In the genomic region with DNA sequence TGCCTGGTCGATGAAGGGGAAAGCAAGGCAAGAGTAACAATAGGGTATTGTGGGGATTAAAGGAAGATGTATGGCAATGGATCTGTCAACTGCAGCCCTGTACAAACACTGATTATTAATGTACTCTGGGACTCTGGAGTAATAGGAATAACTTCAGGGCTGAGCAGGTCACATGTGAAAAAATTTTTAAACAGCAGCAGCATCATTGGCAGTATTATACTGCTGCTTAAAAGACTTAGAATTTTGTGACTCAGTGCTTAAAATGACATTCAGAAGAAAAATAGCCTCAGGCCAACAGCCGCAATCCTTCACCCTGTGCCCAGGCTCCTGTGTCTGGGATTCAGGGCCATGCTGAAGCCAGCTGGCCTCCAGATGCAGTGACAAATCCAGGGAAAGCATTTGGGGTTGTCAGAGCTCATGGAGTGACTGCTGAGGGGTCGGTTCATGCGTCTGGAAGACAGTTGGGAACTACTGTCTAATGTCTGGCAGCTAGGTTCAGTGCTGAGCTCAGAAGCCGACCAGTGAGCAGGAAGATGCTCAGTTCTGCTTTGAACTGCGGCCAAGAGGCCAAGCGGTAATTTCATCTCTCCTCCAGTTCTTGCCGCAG, we compare ENCODE assay signal across 8 cellular contexts. TPM values are rescaled to one million over a fixed set of nuclear protein-coding genes. Genes with fewer than 3 reads are reported as not detected.
DNase-seq lines count a peak whose midpoint lies in the region; ATAC-seq and TF ChIP-seq lines count a peak whose summit lies in the region.

No MANE protein-coding gene starts in this region.

- peaks cover 7% of the 10 kb centered on the region for H3K4me1 ChIP-seq in A673 (ENCODE audit: insufficient read depth, low read length, poor library complexity, severe bottlenecking)

- BruUV-seq in A673 (replicated peaks; lab: Mats Ljungman, UMichigan) = no TSS peak

- no peaks in the 10 kb centered on the region for H3K9me3 ChIP-seq in A673 (ENCODE audit: low read depth, low read length, poor library complexity, severe bottlenecking)

- peak overlapping the region; percentile 45 for H3K27ac Mint-ChIP-seq in dendritic cell treated with granulocyte-macrophage colony-stimulating factor and Interleukin-4, amounts not matched to agents 40 ng/mL and 50 ng/mL, for 4 days

- H3K27me3 Mint-ChIP-seq in dendritic cell treated with granulocyte-macrophage colony-stimulating factor and Interleukin-4, amounts not matched to agents 40 ng/mL and 50 ng/mL, for 4 days = no peaks in the 10 kb centered on the region

- H3K4me1 Mint-ChIP-seq in dendritic cell treated with granulocyte-macrophage colony-stimulating factor and Interleukin-4, amounts not matched to agents 40 ng/mL and 50 ng/mL, for 4 days (ENCODE audit: low read depth) = peaks cover 33% of the 10 kb centered on the region

- no peak for TF ChIP-seq CTCF in A673 (conservative IDR thresholded peaks at IDR 0.05; ENCODE audit: low read depth, low read length)

- H3K36me3 Mint-ChIP-seq in dendritic cell treated with granulocyte-macrophage colony-stimulating factor and Interleukin-4, amounts not matched to agents 40 ng/mL and 50 ng/mL, for 4 days (ENCODE audit: low read depth) = no peaks in the 10 kb centered on the region

- intact Hi-C loops in dendritic cell treated with granulocyte-macrophage colony-stimulating factor and Interleukin-4, amounts not matched to agents 40 ng/mL and 50 ng/mL, for 4 days (cut with micrococcal nuclease) = no loop called here
- intact Hi-C loops in A673 (cut with micrococcal nuclease; ENCODE audit: unreplicated experiment) = no loop called here

- H3K4me3 Mint-ChIP-seq in dendritic cell treated with granulocyte-macrophage colony-stimulating factor and Interleukin-4, amounts not matched to agents 40 ng/mL and 50 ng/mL, for 4 days = no peak overlapping the region

- CTCF ChIA-PET in A673 (lab: Charles Lee) = no interaction called here

- peak; percentile 56 for ATAC-seq in left lobe of liver
- no peak for ATAC-seq in GM19351 (IDR thresholded peaks at IDR 0.05; ENCODE audit: unreplicated experiment)

- POLR2A ChIA-PET in A673 (lab: Charles Lee; ENCODE audit: low non-redundant PET) = no interaction called here

- H3K27ac ChIP-seq in A673 (ENCODE audit: low read depth, low read length, poor library complexity, severe bottlenecking) = no peak overlapping the region

- H3K27me3 ChIP-seq in A673 (replicated peaks; ENCODE audit: insufficient read depth, low read depth, low read length, poor library complexity) = no peaks in the 10 kb centered on the region

- H3K4me3 ChIP-seq in A673 (ENCODE audit: low read depth, low read length, poor library complexity, severe bottlenecking) = no peak overlapping the region

- H3K36me3 ChIP-seq in A673 (ENCODE audit: insufficient read depth, low read length, poor library complexity, severe bottlenecking) = no peaks in the 10 kb centered on the region

- DNase-seq in MV-4-11 (lab: John Stamatoyannopoulos, UW) (peak; percentile 14), left lobe of liver (ENCODE audit: low spot score) (no peak), stromal cell of bone marrow (ENCODE audit: low read depth) (peak; percentile 45), NOMO-1 treated with DMSO at 0.1 percent for 48 hours (lab: John Stamatoyannopoulos, UW; ENCODE audit: unreplicated experiment) (no peak), A673 (ENCODE audit: low spot score) (no peak)
- no peak for DNase-seq in activated CD8-positive, alpha-beta memory T cell treated with anti-CD3 and anti-CD28 coated beads, Interleukin-2, amount 50 U/mL, for 48 hours

- no peaks in the 10 kb centered on the region for H3K9me3 Mint-ChIP-seq in dendritic cell treated with granulocyte-macrophage colony-stimulating factor and Interleukin-4, amounts not matched to agents 40 ng/mL and 50 ng/mL, for 4 days

RNA-seq across cellular contexts. Expression of gene TEX2, which starts 22.2 kb away (rescaled TPM):
- total RNA-seq in left lobe of liver (35.1 TPM), A673 (2021) (16.1 and 17.5 TPM in 2 replicates)

Comparison
In these comparisons a context has a peak if more than half of its experiments do, and no peak if none do; other contexts are left out.
1. DNase-seq: peak in MV-4-11 (single experiment) and stromal cell of bone marrow (single experiment); none in left lobe of liver (single experiment), NOMO-1 treated with DMSO at 0.1 percent for 48 hours (single experiment), activated CD8-positive, alpha-beta memory T cell treated with anti-CD3 and anti-CD28 coated beads, Interleukin-2, amount 50 U/mL, for 48 hours (single experiment) and A673 (single experiment).